1 cellular context compared by ENCODE assay signal in the genomic region with DNA sequence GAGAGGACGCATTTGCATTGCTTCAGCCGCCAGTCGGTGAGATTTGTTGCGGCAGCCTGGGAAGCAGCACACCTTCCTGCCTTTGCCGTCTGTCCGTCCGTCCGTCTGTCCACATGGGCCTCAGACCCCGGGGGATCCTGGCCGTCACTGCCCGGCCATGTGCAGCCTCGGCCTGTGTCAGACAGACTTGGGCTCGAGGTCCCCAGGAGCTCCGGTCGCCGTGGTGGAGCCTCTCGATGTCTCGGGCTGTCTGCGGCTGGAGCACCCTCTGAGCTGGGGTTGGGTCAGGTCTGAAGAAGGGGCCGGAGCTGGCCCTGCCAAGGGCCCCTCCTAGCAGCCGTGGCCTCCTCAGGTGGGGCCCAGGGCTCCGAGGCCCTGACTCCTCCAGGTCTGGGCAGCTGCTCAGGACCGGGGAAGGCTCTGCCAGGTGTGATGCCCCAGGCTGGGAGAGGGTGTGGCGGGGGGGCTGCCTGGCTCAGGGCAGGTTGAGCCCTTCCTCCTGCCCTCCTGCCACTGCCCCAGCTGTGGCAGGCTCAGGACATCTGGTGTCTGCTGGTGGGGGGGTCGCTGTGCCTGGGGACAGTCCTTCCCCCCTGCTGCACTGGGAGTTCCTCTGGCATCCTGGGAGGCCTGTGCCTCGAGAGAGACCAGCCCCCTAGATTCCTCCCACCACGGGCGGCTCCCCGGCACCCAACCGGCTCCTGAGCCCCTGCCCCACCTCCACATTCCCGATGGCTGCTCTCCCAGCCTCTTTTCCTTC.
A peak's percentile ranks its signal among the peaks of the same experiment; 100 is the strongest.
TF ChIP-seq lines count a peak whose summit lies in the region.

No MANE protein-coding gene starts in this region.

TF ChIP-seq in HepG2, 621 proteins besides CTCF, POLR2A, EP300 and RAD21 (continues in another document):
- TF ChIP-seq TCF7L2 (IDR thresholded peaks at IDR 0.05; ENCODE audit: low read depth, low read length) = no peak
- TF ChIP-seq ZBTB38 (CRISPR knock-in tag; IDR thresholded peaks at IDR 0.05) = peak; percentile 75; the same call in 1 of the 2 replicates
- TF ChIP-seq HMGA1 (CRISPR knock-in tag; conservative IDR thresholded peaks at IDR 0.05) = no peak
- TF ChIP-seq HOXA7 (CRISPR knock-in tag; IDR thresholded peaks at IDR 0.05) = no peak
- TF ChIP-seq, protein P1, sequence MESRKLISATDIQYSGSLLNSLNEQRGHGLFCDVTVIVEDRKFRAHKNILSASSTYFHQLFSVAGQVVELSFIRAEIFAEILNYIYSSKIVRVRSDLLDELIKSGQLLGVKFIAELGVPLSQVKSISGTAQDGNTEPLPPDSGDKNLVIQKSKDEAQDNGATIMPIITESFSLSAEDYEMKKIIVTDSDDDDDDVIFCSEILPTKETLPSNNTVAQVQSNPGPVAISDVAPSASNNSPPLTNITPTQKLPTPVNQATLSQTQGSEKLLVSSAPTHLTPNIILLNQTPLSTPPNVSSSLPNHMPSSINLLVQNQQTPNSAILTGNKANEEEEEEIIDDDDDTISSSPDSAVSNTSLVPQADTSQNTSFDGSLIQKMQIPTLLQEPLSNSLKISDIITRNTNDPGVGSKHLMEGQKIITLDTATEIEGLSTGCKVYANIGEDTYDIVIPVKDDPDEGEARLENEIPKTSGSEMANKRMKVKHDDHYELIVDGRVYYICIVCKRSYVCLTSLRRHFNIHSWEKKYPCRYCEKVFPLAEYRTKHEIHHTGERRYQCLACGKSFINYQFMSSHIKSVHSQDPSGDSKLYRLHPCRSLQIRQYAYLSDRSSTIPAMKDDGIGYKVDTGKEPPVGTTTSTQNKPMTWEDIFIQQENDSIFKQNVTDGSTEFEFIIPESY (CRISPR knock-in tag; IDR thresholded peaks at IDR 0.05) = peak; percentile 19; the same call in 1 of the 2 replicates
- TF ChIP-seq, protein P2, sequence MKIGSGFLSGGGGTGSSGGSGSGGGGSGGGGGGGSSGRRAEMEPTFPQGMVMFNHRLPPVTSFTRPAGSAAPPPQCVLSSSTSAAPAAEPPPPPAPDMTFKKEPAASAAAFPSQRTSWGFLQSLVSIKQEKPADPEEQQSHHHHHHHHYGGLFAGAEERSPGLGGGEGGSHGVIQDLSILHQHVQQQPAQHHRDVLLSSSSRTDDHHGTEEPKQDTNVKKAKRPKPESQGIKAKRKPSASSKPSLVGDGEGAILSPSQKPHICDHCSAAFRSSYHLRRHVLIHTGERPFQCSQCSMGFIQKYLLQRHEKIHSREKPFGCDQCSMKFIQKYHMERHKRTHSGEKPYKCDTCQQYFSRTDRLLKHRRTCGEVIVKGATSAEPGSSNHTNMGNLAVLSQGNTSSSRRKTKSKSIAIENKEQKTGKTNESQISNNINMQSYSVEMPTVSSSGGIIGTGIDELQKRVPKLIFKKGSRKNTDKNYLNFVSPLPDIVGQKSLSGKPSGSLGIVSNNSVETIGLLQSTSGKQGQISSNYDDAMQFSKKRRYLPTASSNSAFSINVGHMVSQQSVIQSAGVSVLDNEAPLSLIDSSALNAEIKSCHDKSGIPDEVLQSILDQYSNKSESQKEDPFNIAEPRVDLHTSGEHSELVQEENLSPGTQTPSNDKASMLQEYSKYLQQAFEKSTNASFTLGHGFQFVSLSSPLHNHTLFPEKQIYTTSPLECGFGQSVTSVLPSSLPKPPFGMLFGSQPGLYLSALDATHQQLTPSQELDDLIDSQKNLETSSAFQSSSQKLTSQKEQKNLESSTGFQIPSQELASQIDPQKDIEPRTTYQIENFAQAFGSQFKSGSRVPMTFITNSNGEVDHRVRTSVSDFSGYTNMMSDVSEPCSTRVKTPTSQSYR (CRISPR knock-in tag; IDR thresholded peaks at IDR 0.05; ENCODE audit: borderline replicate concordance) = no peak
- TF ChIP-seq ZNF225 (CRISPR knock-in tag; IDR thresholded peaks at IDR 0.05) = no peak
- TF ChIP-seq STAG1 (CRISPR knock-in tag; IDR thresholded peaks at IDR 0.05) = no peak
- no peak for TF ChIP-seq KMT2B (CRISPR knock-in tag; IDR thresholded peaks at IDR 0.05)
- TF ChIP-seq, protein P3, sequence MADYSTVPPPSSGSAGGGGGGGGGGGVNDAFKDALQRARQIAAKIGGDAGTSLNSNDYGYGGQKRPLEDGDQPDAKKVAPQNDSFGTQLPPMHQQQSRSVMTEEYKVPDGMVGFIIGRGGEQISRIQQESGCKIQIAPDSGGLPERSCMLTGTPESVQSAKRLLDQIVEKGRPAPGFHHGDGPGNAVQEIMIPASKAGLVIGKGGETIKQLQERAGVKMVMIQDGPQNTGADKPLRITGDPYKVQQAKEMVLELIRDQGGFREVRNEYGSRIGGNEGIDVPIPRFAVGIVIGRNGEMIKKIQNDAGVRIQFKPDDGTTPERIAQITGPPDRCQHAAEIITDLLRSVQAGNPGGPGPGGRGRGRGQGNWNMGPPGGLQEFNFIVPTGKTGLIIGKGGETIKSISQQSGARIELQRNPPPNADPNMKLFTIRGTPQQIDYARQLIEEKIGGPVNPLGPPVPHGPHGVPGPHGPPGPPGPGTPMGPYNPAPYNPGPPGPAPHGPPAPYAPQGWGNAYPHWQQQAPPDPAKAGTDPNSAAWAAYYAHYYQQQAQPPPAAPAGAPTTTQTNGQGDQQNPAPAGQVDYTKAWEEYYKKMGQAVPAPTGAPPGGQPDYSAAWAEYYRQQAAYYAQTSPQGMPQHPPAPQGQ (CRISPR knock-in tag; IDR thresholded peaks at IDR 0.05; ENCODE audit: borderline replicate concordance) = no peak
- TF ChIP-seq EZH2 (conservative IDR thresholded peaks at IDR 0.05; ENCODE audit: low read depth, low read length) = no peak
- no peak for TF ChIP-seq RFX3 (CRISPR knock-in tag; IDR thresholded peaks at IDR 0.05)
- no peak for TF ChIP-seq DNMT1 (CRISPR knock-in tag; IDR thresholded peaks at IDR 0.05)
- no peak for TF ChIP-seq KDM2A (CRISPR knock-in tag; IDR thresholded peaks at IDR 0.05; ENCODE audit: borderline replicate concordance, low read depth)
- TF ChIP-seq, protein P4, sequence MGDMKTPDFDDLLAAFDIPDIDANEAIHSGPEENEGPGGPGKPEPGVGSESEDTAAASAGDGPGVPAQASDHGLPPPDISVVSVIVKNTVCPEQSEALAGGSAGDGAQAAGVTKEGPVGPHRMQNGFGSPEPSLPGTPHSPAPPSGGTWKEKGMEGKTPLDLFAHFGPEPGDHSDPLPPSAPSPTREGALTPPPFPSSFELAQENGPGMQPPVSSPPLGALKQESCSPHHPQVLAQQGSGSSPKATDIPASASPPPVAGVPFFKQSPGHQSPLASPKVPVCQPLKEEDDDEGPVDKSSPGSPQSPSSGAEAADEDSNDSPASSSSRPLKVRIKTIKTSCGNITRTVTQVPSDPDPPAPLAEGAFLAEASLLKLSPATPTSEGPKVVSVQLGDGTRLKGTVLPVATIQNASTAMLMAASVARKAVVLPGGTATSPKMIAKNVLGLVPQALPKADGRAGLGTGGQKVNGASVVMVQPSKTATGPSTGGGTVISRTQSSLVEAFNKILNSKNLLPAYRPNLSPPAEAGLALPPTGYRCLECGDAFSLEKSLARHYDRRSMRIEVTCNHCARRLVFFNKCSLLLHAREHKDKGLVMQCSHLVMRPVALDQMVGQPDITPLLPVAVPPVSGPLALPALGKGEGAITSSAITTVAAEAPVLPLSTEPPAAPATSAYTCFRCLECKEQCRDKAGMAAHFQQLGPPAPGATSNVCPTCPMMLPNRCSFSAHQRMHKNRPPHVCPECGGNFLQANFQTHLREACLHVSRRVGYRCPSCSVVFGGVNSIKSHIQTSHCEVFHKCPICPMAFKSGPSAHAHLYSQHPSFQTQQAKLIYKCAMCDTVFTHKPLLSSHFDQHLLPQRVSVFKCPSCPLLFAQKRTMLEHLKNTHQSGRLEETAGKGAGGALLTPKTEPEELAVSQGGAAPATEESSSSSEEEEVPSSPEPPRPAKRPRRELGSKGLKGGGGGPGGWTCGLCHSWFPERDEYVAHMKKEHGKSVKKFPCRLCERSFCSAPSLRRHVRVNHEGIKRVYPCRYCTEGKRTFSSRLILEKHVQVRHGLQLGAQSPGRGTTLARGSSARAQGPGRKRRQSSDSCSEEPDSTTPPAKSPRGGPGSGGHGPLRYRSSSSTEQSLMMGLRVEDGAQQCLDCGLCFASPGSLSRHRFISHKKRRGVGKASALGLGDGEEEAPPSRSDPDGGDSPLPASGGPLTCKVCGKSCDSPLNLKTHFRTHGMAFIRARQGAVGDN (CRISPR knock-in tag; IDR thresholded peaks at IDR 0.05) = peak; percentile 14; the same call in 1 of the 2 replicates
- no peak for TF ChIP-seq PAWR (CRISPR knock-in tag; IDR thresholded peaks at IDR 0.05; ENCODE audit: borderline replicate concordance)
- TF ChIP-seq, protein P5, sequence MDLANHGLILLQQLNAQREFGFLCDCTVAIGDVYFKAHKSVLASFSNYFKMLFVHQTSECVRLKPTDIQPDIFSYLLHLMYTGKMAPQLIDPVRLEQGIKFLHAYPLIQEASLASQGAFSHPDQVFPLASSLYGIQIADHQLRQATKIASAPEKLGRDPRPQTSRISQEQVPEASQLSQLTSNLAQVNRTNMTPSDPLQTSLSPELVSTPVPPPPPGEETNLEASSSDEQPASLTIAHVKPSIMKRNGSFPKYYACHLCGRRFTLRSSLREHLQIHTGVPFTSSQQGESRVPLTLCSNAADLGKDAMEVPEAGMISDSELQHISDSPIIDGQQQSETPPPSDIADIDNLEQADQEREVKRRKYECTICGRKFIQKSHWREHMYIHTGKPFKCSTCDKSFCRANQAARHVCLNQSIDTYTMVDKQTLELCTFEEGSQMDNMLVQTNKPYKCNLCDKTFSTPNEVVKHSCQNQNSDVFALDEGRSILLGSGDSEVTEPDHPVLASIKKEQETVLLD (CRISPR knock-in tag; IDR thresholded peaks at IDR 0.05; ENCODE audit: low read depth) = no peak
- no peak for TF ChIP-seq PHF5A (CRISPR knock-in tag; IDR thresholded peaks at IDR 0.05; ENCODE audit: low read depth, unreplicated experiment)
- no peak for TF ChIP-seq ZNF10 (CRISPR knock-in tag; IDR thresholded peaks at IDR 0.05; ENCODE audit: borderline replicate concordance, low read depth)
- no peak for TF ChIP-seq U2AF2 (IDR thresholded peaks at IDR 0.05; ENCODE audit: low read depth, low read length)
- TF ChIP-seq HNRNPUL1 (IDR thresholded peaks at IDR 0.05; ENCODE audit: low read depth, low read length) = no peak
- TF ChIP-seq TMF1 (CRISPR knock-in tag; IDR thresholded peaks at IDR 0.05; ENCODE audit: low read depth) = no peak
- TF ChIP-seq ZNF598 (CRISPR knock-in tag; IDR thresholded peaks at IDR 0.05; ENCODE audit: borderline replicate concordance) = no peak
- TF ChIP-seq ZNF776 (CRISPR knock-in tag; IDR thresholded peaks at IDR 0.05) = 0 out of 2 replicates have a peak, but pooled peaks have one; percentile 12
- TF ChIP-seq NFIB (CRISPR knock-in tag; IDR thresholded peaks at IDR 0.05; ENCODE audit: borderline replicate concordance) = 0 out of 2 replicates have a peak, but pooled peaks have one; percentile 16
- TF ChIP-seq, protein P6, sequence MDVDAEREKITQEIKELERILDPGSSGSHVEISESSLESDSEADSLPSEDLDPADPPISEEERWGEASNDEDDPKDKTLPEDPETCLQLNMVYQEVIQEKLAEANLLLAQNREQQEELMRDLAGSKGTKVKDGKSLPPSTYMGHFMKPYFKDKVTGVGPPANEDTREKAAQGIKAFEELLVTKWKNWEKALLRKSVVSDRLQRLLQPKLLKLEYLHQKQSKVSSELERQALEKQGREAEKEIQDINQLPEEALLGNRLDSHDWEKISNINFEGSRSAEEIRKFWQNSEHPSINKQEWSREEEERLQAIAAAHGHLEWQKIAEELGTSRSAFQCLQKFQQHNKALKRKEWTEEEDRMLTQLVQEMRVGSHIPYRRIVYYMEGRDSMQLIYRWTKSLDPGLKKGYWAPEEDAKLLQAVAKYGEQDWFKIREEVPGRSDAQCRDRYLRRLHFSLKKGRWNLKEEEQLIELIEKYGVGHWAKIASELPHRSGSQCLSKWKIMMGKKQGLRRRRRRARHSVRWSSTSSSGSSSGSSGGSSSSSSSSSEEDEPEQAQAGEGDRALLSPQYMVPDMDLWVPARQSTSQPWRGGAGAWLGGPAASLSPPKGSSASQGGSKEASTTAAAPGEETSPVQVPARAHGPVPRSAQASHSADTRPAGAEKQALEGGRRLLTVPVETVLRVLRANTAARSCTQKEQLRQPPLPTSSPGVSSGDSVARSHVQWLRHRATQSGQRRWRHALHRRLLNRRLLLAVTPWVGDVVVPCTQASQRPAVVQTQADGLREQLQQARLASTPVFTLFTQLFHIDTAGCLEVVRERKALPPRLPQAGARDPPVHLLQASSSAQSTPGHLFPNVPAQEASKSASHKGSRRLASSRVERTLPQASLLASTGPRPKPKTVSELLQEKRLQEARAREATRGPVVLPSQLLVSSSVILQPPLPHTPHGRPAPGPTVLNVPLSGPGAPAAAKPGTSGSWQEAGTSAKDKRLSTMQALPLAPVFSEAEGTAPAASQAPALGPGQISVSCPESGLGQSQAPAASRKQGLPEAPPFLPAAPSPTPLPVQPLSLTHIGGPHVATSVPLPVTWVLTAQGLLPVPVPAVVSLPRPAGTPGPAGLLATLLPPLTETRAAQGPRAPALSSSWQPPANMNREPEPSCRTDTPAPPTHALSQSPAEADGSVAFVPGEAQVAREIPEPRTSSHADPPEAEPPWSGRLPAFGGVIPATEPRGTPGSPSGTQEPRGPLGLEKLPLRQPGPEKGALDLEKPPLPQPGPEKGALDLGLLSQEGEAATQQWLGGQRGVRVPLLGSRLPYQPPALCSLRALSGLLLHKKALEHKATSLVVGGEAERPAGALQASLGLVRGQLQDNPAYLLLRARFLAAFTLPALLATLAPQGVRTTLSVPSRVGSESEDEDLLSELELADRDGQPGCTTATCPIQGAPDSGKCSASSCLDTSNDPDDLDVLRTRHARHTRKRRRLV (CRISPR knock-in tag; IDR thresholded peaks at IDR 0.05) = no peak
- TF ChIP-seq SP4 (CRISPR knock-in tag; IDR thresholded peaks at IDR 0.05) = no peak
- no peak for TF ChIP-seq ZNF496 (CRISPR knock-in tag; IDR thresholded peaks at IDR 0.05; ENCODE audit: insufficient replicate concordance)
- TF ChIP-seq PHF8 (CRISPR knock-in tag; IDR thresholded peaks at IDR 0.05) = no peak
- TF ChIP-seq ZNF891 (CRISPR knock-in tag; IDR thresholded peaks at IDR 0.05) = 0 out of 2 replicates have a peak, but pooled peaks have one; percentile 22
- no peak for TF ChIP-seq KLF12 (CRISPR knock-in tag; IDR thresholded peaks at IDR 0.05; ENCODE audit: borderline replicate concordance)
- TF ChIP-seq RCOR2 (CRISPR knock-in tag; IDR thresholded peaks at IDR 0.05) = no peak
- no peak for TF ChIP-seq SALL1 (CRISPR knock-in tag; IDR thresholded peaks at IDR 0.05)
- TF ChIP-seq, protein P7, sequence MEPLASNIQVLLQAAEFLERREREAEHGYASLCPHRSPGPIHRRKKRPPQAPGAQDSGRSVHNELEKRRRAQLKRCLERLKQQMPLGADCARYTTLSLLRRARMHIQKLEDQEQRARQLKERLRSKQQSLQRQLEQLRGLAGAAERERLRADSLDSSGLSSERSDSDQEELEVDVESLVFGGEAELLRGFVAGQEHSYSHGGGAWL (CRISPR knock-in tag; IDR thresholded peaks at IDR 0.05) = no peak
- no peak for TF ChIP-seq ZNF670 (CRISPR knock-in tag; IDR thresholded peaks at IDR 0.05; ENCODE audit: borderline replicate concordance)
- TF ChIP-seq TCF12 (IDR thresholded peaks at IDR 0.05) = no peak
- TF ChIP-seq TCF12 (CRISPR knock-in tag; IDR thresholded peaks at IDR 0.05) = no peak
- no peak for TF ChIP-seq ZNF44 (CRISPR knock-in tag; IDR thresholded peaks at IDR 0.05)
- no peak for TF ChIP-seq CENPT (CRISPR knock-in tag; IDR thresholded peaks at IDR 0.05; ENCODE audit: low read depth)
